ENCODE assay signal across 2 cellular contexts in the genomic region with DNA sequence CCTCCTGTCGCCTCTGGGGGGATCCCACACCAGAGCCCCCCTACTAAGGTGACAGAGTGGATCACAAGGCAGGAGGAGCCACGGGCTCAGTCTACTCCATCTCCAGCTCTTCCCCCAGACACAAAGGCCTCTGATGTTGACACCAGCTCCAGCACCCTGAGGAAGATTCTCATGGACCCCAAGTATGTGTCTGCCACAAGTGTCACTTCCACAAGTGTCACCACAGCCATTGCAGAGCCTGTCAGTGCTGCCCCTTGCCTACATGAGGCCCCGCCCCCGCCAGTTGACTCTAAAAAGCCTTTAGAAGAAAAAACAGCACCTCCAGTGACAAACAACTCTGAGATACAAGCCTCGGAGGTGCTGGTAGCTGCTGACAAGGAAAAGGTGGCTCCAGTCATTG.
TF ChIP-seq lines count a peak whose summit lies in the region.

No MANE protein-coding gene starts in this region.

TF ChIP-seq in GM23338, 12 proteins besides CTCF, POLR2A, EP300 and RAD21:
- TF ChIP-seq, protein P1, sequence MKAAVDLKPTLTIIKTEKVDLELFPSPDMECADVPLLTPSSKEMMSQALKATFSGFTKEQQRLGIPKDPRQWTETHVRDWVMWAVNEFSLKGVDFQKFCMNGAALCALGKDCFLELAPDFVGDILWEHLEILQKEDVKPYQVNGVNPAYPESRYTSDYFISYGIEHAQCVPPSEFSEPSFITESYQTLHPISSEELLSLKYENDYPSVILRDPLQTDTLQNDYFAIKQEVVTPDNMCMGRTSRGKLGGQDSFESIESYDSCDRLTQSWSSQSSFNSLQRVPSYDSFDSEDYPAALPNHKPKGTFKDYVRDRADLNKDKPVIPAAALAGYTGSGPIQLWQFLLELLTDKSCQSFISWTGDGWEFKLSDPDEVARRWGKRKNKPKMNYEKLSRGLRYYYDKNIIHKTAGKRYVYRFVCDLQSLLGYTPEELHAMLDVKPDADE (IDR thresholded peaks at IDR 0.05) = no peak
- TF ChIP-seq EZH2 (IDR thresholded peaks at IDR 0.05; ENCODE audit: low read depth, unreplicated experiment) = no peak
- TF ChIP-seq STAT1 (IDR thresholded peaks at IDR 0.05; ENCODE audit: unreplicated experiment) = no peak

TF ChIP-seq in K562, 482 proteins besides CTCF, POLR2A, EP300 and RAD21:
- TF ChIP-seq DIDO1 (tag; IDR thresholded peaks at IDR 0.05; ENCODE audit: low read depth) = no peak
- no peak for TF ChIP-seq GABPB1 (CRISPR knock-in tag; IDR thresholded peaks at IDR 0.05)
- TF ChIP-seq ZKSCAN1 (IDR thresholded peaks at IDR 0.05; ENCODE audit: low read depth, low read length) = no peak
- no peak for TF ChIP-seq E2F3 (CRISPR knock-in tag; IDR thresholded peaks at IDR 0.05)
- no peak for TF ChIP-seq SIN3A (IDR thresholded peaks at IDR 0.05; ENCODE audit: borderline replicate concordance in 2 of 2, control insufficient read depth in 1 of 2, low read depth in 2 of 2, low read length in 2 of 2)
- peak; percentile 35; the same call in 1 of the 2 replicates for TF ChIP-seq POLR2AphosphoS5 (IDR thresholded peaks at IDR 0.05; ENCODE audit: control insufficient read depth, insufficient read depth, low read depth, low read length)
- no peak for TF ChIP-seq NFXL1 (CRISPR knock-in tag; IDR thresholded peaks at IDR 0.05)
- TF ChIP-seq CAMTA2 (CRISPR knock-in tag; conservative IDR thresholded peaks at IDR 0.05) = no peak
